ENCODE assay signal across 10 cellular contexts in the genomic region with DNA sequence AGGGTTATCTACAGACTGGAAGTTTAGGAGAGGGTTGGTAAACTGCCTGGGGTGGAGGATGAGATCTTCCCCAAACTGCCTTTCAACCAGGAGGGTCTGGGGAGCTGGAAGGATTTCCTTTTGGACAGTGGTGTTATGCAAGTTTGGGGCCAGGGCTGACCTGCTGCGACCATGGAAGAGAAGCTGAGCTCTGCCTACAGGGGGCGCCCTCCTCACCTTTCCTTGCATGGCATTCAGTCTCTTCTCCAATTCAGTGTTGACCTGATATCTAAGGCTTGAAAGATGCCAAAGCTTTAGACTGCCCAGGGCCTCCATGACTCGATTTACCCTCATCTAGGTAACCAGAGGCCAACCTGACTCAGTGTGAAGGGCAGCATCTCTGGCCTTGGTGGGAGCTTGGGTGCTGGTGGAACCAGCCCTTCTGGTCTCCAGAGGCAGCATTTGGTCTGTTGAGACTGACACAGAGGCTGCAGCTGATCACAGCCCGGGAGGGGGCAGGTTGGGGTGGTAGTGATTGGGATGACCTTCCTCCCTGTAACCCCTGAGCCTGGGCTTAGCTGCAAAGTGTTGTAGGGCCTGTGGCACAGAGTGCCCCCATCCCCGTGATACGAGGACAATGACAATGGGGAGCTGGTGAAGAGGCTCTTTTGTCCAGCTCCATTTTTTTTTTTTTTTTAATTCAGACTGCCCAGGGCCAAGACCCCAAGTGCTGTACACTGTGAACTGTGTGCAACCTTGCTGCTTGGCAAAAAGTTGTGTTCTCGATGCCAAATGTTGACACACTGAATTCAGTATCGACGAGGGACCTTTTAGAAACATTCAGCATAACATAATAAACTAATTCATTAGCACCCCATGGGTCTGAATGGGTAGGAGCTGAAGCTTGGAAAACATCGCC.
DNase-seq lines count a peak whose midpoint lies in the region; ATAC-seq and TF ChIP-seq lines count a peak whose summit lies in the region.
"Had no signal": no experiment of that assay in that cellular context is flagged by ENCODE, and none has a peak within 500 bp of the region (broad histone marks: within the 10 kb centered on the region; RNA-seq: fewer than 3 reads in every experiment).

No MANE protein-coding gene starts in this region.

- TF ChIP-seq POLR2A in NB4 (IDR thresholded peaks at IDR 0.05; ENCODE audit: extremely low read depth, insufficient read length) (no peak), gastrocnemius medialis (IDR thresholded peaks at IDR 0.05) (no peak)

- H3K9me3 ChIP-seq in colonic mucosa (no peaks in the 10 kb centered on the region), gastrocnemius medialis (no peaks in the 10 kb centered on the region)

- in situ Hi-C loops in gastrocnemius medialis (cut with MboI; ENCODE audit: low sequenced_read_pairs in 4 of 4) = no loop called here

- H3K27ac ChIP-seq in colonic mucosa = no peak overlapping the region
- H3K27ac ChIP-seq in gastrocnemius medialis = no peak overlapping the region
- H3K27ac ChIP-seq: foreskin keratinocyte had no signal

- ATAC-seq in gastrocnemius medialis = no peak
- ATAC-seq: foreskin keratinocyte had no signal

- no peak overlapping the region for H3K9ac ChIP-seq in colonic mucosa (ENCODE audit: low read depth in 2 of 2, low read length in 2 of 2)

- no peaks in the 10 kb centered on the region for H3K4me1 ChIP-seq in colonic mucosa
- no peaks in the 10 kb centered on the region for H3K4me1 ChIP-seq in gastrocnemius medialis
- H3K4me1 ChIP-seq: foreskin keratinocyte had no signal

- intact Hi-C loops in colonic mucosa (cut with DNase I) = no loop called here
- intact Hi-C loops in gastrocnemius medialis (cut with DNase I; ENCODE audit: low total_unique reads) = no loop called here

- TF ChIP-seq CTCF in NB4 (IDR thresholded peaks at IDR 0.05; ENCODE audit: low read depth, low read length) (peak; percentile 75), colonic mucosa (IDR thresholded peaks at IDR 0.05) (peak; percentile 23), gastrocnemius medialis (IDR thresholded peaks at IDR 0.05 in 4 of 5, conservative IDR thresholded peaks at IDR 0.05 in 1 of 5) (no peak)

- H3K4me3 ChIP-seq in NB4 (ENCODE audit: low read depth, low read length) (no peak overlapping the region), colonic mucosa (no peak overlapping the region), gastrocnemius medialis (no peak overlapping the region)

- no peaks in the 10 kb centered on the region for H3K36me3 ChIP-seq in colonic mucosa
- H3K36me3 ChIP-seq in gastrocnemius medialis = no peaks in the 10 kb centered on the region

- peak; percentile 45 to 46 for DNase-seq in activated T-cell treated with anti-CD3 and anti-CD28 coated beads, Interleukin-2, amount 50 U/mL, for 48 hours
- DNase-seq in activated T-cell treated with anti-CD3 and anti-CD28 coated beads for 4 hours (no peak), NB4 (ENCODE audit: low read depth) (peak; percentile 57), colonic mucosa (peak; percentile 22), LoVo (ENCODE audit: low spot score) (no peak), SIG-M5 treated with dmso at 0.1 percent for 504 hours (lab: John Stamatoyannopoulos, UW; ENCODE audit: unreplicated experiment) (no peak), gastrocnemius medialis (no peak)
- peak; percentile 7 to 26 (median 11) for DNase-seq in stimulated activated CD4-positive, alpha-beta T cell treated with anti-CD3 and anti-CD28 coated beads, TNF-alpha, amount 100 ng/mL, for 48 hours (ENCODE audit: low read depth in 3 of 3)
- DNase-seq: foreskin keratinocyte, occipital lobe had no signal

- no peaks in the 10 kb centered on the region for H3K27me3 ChIP-seq in colonic mucosa
- H3K27me3 ChIP-seq in gastrocnemius medialis = peaks cover 0 to 10% (median 0%) of the 10 kb centered on the region in 3 donors
- H3K27me3 ChIP-seq: foreskin keratinocyte had no signal

Comparison
In these comparisons a context has a peak if more than half of its experiments do, and no peak if none do; other contexts are left out.
1. DNase-seq: peak in activated T-cell treated with anti-CD3 and anti-CD28 coated beads, Interleukin-2, amount 50 U/mL, for 48 hours (2 of 2), NB4 (single experiment), colonic mucosa (single experiment) and stimulated activated CD4-positive, alpha-beta T cell treated with anti-CD3 and anti-CD28 coated beads, TNF-alpha, amount 100 ng/mL, for 48 hours (3 of 3); none in activated T-cell treated with anti-CD3 and anti-CD28 coated beads for 4 hours (single experiment), LoVo (single experiment), SIG-M5 treated with dmso at 0.1 percent for 504 hours (single experiment) and gastrocnemius medialis (0 of 2).
2. CTCF ChIP-seq: peak in NB4 (single experiment) and colonic mucosa (single experiment); none in gastrocnemius medialis (0 of 5).